17 cellular contexts compared by ENCODE assay signal in the genomic region with DNA sequence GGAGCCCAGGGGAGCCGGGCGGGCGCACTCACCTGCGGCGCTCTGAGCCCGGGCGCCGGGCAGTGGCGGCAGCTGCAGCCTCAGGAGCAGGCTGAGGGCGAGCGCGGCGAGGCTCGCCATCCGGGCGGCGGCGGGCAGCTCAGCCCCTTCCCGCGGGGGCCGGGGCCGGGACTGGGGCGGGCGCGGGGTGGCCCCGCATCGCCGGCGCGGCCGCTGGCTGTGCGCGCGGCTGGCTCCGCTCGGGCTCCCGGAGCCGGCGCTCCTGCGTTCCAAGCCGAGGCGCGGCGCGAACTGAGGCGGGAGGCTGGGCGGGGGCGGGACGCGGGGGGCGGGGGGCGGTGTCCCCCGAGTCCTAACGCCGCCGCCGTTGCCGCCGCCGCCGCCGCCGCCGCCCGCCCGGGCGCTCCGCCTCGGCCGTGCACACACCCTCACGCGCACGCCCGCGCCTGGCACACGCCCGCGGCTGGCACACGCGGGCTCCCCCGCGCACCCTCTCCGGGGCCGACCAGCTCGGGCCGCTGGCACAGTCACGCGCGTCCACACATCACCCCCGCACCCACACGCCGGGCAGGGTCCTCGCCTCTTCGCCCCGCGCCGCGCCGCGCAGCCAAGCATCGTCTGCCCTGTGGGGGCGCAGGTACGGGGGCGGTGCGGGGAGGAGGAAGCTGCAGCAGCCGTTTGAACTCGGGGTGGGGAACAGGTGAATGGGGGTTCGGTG. TPM values are rescaled to one million over a fixed set of nuclear protein-coding genes. Genes with fewer than 3 reads are reported as not detected.
DNase-seq lines count a peak whose midpoint lies in the region; ATAC-seq, FAIRE-seq and TF ChIP-seq lines count a peak whose summit lies in the region.
"Had no signal": no experiment of that assay in that cellular context is flagged by ENCODE, and none has a peak within 500 bp of the region (broad histone marks: within the 10 kb centered on the region; RNA-seq: fewer than 3 reads in every experiment).

A gene (minus strand): TSS at position 293 of the 718 bp plus-strand sequence. CDS start 173 bp downstream, at position 120.

- H2AFZ ChIP-seq in neural progenitor cell (replicated peaks), result peak within 1 kb of the TSS; percentile 79

- H3K4me1 Mint-ChIP-seq in neural progenitor cell, result peaks cover 9% of the 10 kb centered on the region

- no peaks in the 10 kb centered on the region for H3K79me2 ChIP-seq in neural progenitor cell (ENCODE audit: low read depth)

- H3K27ac ChIP-seq in HUES6 (ENCODE audit: low read depth, low read length) (no peak within 1 kb of the TSS), neural progenitor cell (no peak within 1 kb of the TSS)
- H3K27ac ChIP-seq: psoas muscle had no signal

- no peak within 1 kb of the TSS for H3K27ac Mint-ChIP-seq in neural progenitor cell
- H3K27ac Mint-ChIP-seq: activated CD4-positive, alpha-beta memory T cell treated with anti-CD3 and anti-CD28 coated beads for 36 hours; activated T-helper 2 cell treated with anti-CD3 and anti-CD28 coated beads, Interferon-gamma antibody, Interleukin-2, Interleukin-4, amounts not matched to agents 10 μg/mL and 5 μg/mL and 100 μg/mL, durations not matched to agents 14 hours and 24 hours and 36 hours; memory B cell had no signal

- H3K4me3 Mint-ChIP-seq in neural progenitor cell, result peak within 1 kb of the TSS; percentile 84
- H3K4me3 Mint-ChIP-seq: activated CD4-positive, alpha-beta memory T cell treated with anti-CD3 and anti-CD28 coated beads for 36 hours; memory B cell had no signal

- H3K27me3 Mint-ChIP-seq in neural progenitor cell (ENCODE audit: insufficient read depth, low read depth), result peaks cover 36% of the 10 kb centered on the region

- peak within 1 kb of the TSS; percentile 67 for H3K4me3 ChIP-seq in HUES6 (ENCODE audit: low read depth, low read length)
- peak within 1 kb of the TSS; percentile 55 for H3K4me3 ChIP-seq in neural progenitor cell
- no peak within 1 kb of the TSS for H3K4me3 ChIP-seq in MG63
- H3K4me3 ChIP-seq: psoas muscle had no signal

- H3K27me3 ChIP-seq in HUES6 (ENCODE audit: control insufficient read depth, insufficient read depth, low read length) (peaks cover 87% of the 10 kb centered on the region), neural progenitor cell (peaks cover 68% of the 10 kb centered on the region), MG63 (peaks cover 39% of the 10 kb centered on the region)

- DNase-seq in AG20443 (ENCODE audit: low spot score), result peak; percentile 17
- DNase-seq in frontal cortex (ENCODE audit: low spot score in 2 of 2), result peak; percentile 47 to 52
- DNase-seq in neural progenitor cell (ENCODE audit: low spot score), result peak; percentile 70
- no peak for DNase-seq in NCI-H2171 (lab: John Stamatoyannopoulos, UW)
- no peak for DNase-seq in activated CD4-positive, alpha-beta T cell treated with anti-CD3 and anti-CD28 coated beads, Interleukin-2, amount 50 U/mL, for 1 hour
- no peak for DNase-seq in MG63
- DNase-seq: activated CD4-positive, alpha-beta memory T cell treated with anti-CD3 and anti-CD28 coated beads for 36 hours; NCI-H226; psoas muscle had no signal

- peaks cover 14% of the 10 kb centered on the region for H4K20me1 ChIP-seq in neural progenitor cell (ENCODE audit: low read depth)

- H3K9me3 ChIP-seq in HUES6 (ENCODE audit: control insufficient read depth, insufficient read depth, low read depth, low read length) (no peaks in the 10 kb centered on the region), neural progenitor cell (ENCODE audit: low read depth) (no peaks in the 10 kb centered on the region), MG63 (no peaks in the 10 kb centered on the region)
- H3K9me3 ChIP-seq: psoas muscle had no signal

- no peak for TF ChIP-seq CTCF in neural progenitor cell (IDR thresholded peaks at IDR 0.05)

- no peaks in the 10 kb centered on the region for H3K36me3 Mint-ChIP-seq in neural progenitor cell
- H3K36me3 Mint-ChIP-seq: activated CD4-positive, alpha-beta memory T cell treated with anti-CD3 and anti-CD28 coated beads for 36 hours; memory B cell had no signal

- H3K9ac ChIP-seq in HUES6 (ENCODE audit: low read length), result no peak within 1 kb of the TSS
- no peak within 1 kb of the TSS for H3K9ac ChIP-seq in neural progenitor cell

- H3K36me3 ChIP-seq in HUES6 (ENCODE audit: control insufficient read depth, insufficient read depth, low read length) (no peaks in the 10 kb centered on the region), neural progenitor cell (no peaks in the 10 kb centered on the region), MG63 (no peaks in the 10 kb centered on the region)

- H3K4me2 ChIP-seq in neural progenitor cell, result peak within 1 kb of the TSS; percentile 92

- H3K4me1 ChIP-seq in HUES6 (ENCODE audit: control insufficient read depth, insufficient read depth, low read length), result peaks cover 5% of the 10 kb centered on the region; the same call in 1 of the 2 replicates
- H3K4me1 ChIP-seq in neural progenitor cell, result no peaks in the 10 kb centered on the region
- H3K4me1 ChIP-seq: psoas muscle had no signal

- FAIRE-seq in frontal cortex (lab: Jason Lieb, UNC), result no peak
- FAIRE-seq: bronchial epithelial cell, endothelial cell of umbilical vein, RCC 7860 had no signal

- ATAC-seq in HG03045 (IDR thresholded peaks at IDR 0.05; ENCODE audit: unreplicated experiment), result no peak
- ATAC-seq: psoas muscle had no signal

- H3K9me3 Mint-ChIP-seq in neural progenitor cell, result no peaks in the 10 kb centered on the region
- H3K9me3 Mint-ChIP-seq: activated CD4-positive, alpha-beta memory T cell treated with anti-CD3 and anti-CD28 coated beads for 36 hours; activated T-helper 2 cell treated with anti-CD3 and anti-CD28 coated beads, Interferon-gamma antibody, Interleukin-2, Interleukin-4, amounts not matched to agents 10 μg/mL and 5 μg/mL and 100 μg/mL, durations not matched to agents 14 hours and 24 hours and 36 hours; memory B cell had no signal

- H3F3A ChIP-seq in neural progenitor cell (ENCODE audit: low read depth), result no peaks in the 10 kb centered on the region

RNA-seq across cellular contexts. Expression of the gene that starts here (rescaled TPM):
- total RNA-seq in frontal cortex, result 26.9 TPM
- total RNA-seq in neural progenitor cell (ENCODE audit: low replicate concordance), result 0.37 and 1.1 TPM in 2 replicates
- total RNA-seq in MG63 (2014; rRNA removed; shearing (Covaris generic); ENCODE audit: low replicate concordance), result not detected in 2 replicates
- total RNA-seq: activated CD4-positive, alpha-beta memory T cell treated with anti-CD3 and anti-CD28 coated beads for 36 hours; activated T-helper 2 cell treated with anti-CD3 and anti-CD28 coated beads, Interferon-gamma antibody, Interleukin-2, Interleukin-4, amounts not matched to agents 10 μg/mL and 5 μg/mL and 100 μg/mL, durations not matched to agents 14 hours and 24 hours and 36 hours; bronchial epithelial cell; endothelial cell of umbilical vein; T-helper 2 cell treated with Interferon-gamma antibody and Interleukin-4, amounts not matched to agents 100 ng/mL and 5 ng/mL, for 36 hours had no signal

Comparison
In these comparisons a context has a peak if more than half of its experiments do, and no peak if none do; other contexts are left out.
1. RNA of the gene that starts here (total RNA-seq): 26.9 TPM in frontal cortex (single experiment); 0.37 to 1.1 TPM in neural progenitor cell and not detected in MG63; every median in the first group is over 10 times any median in the second.
2. DNase-seq: peak in AG20443 (single experiment), frontal cortex (2 of 2) and neural progenitor cell (single experiment); none in NCI-H2171 (single experiment), activated CD4-positive, alpha-beta T cell treated with anti-CD3 and anti-CD28 coated beads, Interleukin-2, amount 50 U/mL, for 1 hour (single experiment) and MG63 (single experiment).